12 cellular contexts compared by ENCODE assay signal in the genomic region with DNA sequence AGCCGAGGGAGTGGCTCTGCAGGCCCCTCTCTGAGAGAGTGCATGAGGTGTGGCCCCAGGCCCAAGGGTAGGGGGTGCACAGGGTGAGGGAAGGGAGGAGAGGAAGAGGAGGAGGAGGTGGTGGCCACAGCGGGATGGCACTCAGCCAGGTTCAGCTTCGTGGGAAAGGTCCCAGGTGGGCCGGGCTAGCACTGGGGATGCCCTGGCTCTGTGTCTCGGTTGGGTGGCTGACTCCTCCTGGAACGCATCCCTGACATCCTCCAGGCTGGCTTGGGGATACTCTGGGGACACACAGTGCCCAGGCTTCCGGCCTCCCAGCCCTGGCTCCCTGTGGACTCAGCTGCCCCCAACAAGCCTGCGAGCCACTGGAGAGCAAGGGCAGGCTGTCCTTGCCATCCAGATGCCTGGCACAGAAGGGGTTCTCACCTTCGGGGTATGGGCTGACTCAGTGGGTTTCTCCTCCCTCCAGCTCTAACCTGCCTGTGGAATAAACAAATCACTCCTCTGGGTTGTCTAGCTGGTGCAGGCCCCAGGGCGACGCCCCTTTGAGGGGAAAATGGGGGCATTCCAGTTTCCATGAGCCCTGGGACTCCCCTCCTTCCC. TPM values are rescaled to one million over a fixed set of nuclear protein-coding genes. Genes with fewer than 3 reads are reported as not detected.
A peak's percentile ranks its signal among the peaks of the same experiment; 100 is the strongest.
DNase-seq lines count a peak whose midpoint lies in the region; ATAC-seq, FAIRE-seq and TF ChIP-seq lines count a peak whose summit lies in the region.
"Had no signal": no experiment of that assay in that cellular context is flagged by ENCODE, and none has a peak within 500 bp of the region (broad histone marks: within the 10 kb centered on the region; RNA-seq: fewer than 3 reads in every experiment).

No MANE protein-coding gene starts in this region.

- TF ChIP-seq POLR2A in K562 (conservative IDR thresholded peaks at IDR 0.05) = no peak

- H3K9me1 ChIP-seq in K562 (ENCODE audit: control insufficient read depth, insufficient read depth, low read length) = peaks cover 3% of the 10 kb centered on the region

- peak; percentile 15 for ATAC-seq in CD4-positive, alpha-beta T cell (ENCODE audit: poor library complexity)
- no peak for ATAC-seq in K562

- H3K27me3 ChIP-seq in CD4-positive, alpha-beta T cell (ENCODE audit: control insufficient read depth, insufficient read depth, low read length) = no peaks in the 10 kb centered on the region
- H3K27me3 ChIP-seq in K562 (ENCODE audit: control insufficient read depth in 2 of 2, insufficient read depth in 2 of 2, low read length in 2 of 2) (no peaks in the 10 kb centered on the region; a peak in 1 of 5 replicates), hepatocyte (no peaks in the 10 kb centered on the region)
- H3K27me3 ChIP-seq: pancreas had no signal

- H3K4me3 ChIP-seq in K562 (no peak overlapping the region), skin epidermis (peak overlapping the region in 3 of 7 experiments; percentile 21 to 47 (median 40)), hepatocyte (no peak overlapping the region)
- H3K4me3 ChIP-seq: pancreas had no signal

- DNase-seq in CD4-positive, alpha-beta T cell = peak in 3 of 10 experiments; percentile 19 to 39 (median 32)
- no peak for DNase-seq in T-helper 2 cell treated with Interferon-gamma antibody and Interleukin-4, amounts not matched to agents 5 μg/mL and 100 μg/mL, for 36 hours (ENCODE audit: low spot score)
- DNase-seq in K562 (ENCODE audit: extremely low read depth in 1 of 4, low spot score in 3 of 4) = no peak
- no peak for DNase-seq in Calu3
- no peak for DNase-seq in hepatocyte (ENCODE audit: low spot score)
- no peak for DNase-seq in NCI-H2227 (lab: John Stamatoyannopoulos, UW; ENCODE audit: unreplicated experiment)
- no peak for DNase-seq in urothelium cell line (ENCODE audit: low spot score)
- DNase-seq: NCI-H1417 treated with DMSO at 0.1 percent for 48 hours had no signal

- no peaks in the 10 kb centered on the region for H3K9me3 Mint-ChIP-seq in CD4-positive, alpha-beta T cell
- no peaks in the 10 kb centered on the region for H3K9me3 Mint-ChIP-seq in T-helper 2 cell treated with Interferon-gamma antibody and Interleukin-4, amounts not matched to agents 5 μg/mL and 100 μg/mL, for 36 hours
- no peaks in the 10 kb centered on the region for H3K9me3 Mint-ChIP-seq in Calu3 (ENCODE audit: low read depth, unreplicated experiment)

- peak overlapping the region; percentile 99 for H3K4me3 Mint-ChIP-seq in CD4-positive, alpha-beta T cell
- H3K4me3 Mint-ChIP-seq in T-helper 2 cell treated with Interferon-gamma antibody and Interleukin-4, amounts not matched to agents 5 μg/mL and 100 μg/mL, for 36 hours = peak overlapping the region; percentile 98
- no peak overlapping the region for H3K4me3 Mint-ChIP-seq in Calu3 (ENCODE audit: low read depth, unreplicated experiment)

- peak overlapping the region in 1 of 2 experiments; percentile 78; a peak in 2 of 4 replicates for H3K9ac ChIP-seq in K562 (ENCODE audit: insufficient read depth in 1 of 2, low read depth in 2 of 2, low read length in 2 of 2)

- H3K4me1 Mint-ChIP-seq in CD4-positive, alpha-beta T cell (ENCODE audit: low read depth) = peaks cover 77% of the 10 kb centered on the region
- peaks cover 62% of the 10 kb centered on the region for H3K4me1 Mint-ChIP-seq in T-helper 2 cell treated with Interferon-gamma antibody and Interleukin-4, amounts not matched to agents 5 μg/mL and 100 μg/mL, for 36 hours (ENCODE audit: low read depth)
- no peaks in the 10 kb centered on the region for H3K4me1 Mint-ChIP-seq in Calu3 (ENCODE audit: low read depth, unreplicated experiment)

- no peaks in the 10 kb centered on the region for H3K9me2 ChIP-seq in hepatocyte (replicated peaks; ENCODE audit: insufficient read depth)

- H4K20me1 ChIP-seq in K562 (replicated peaks; ENCODE audit: control insufficient read depth, insufficient read depth, low read length) (0 out of 2 replicates have a peak, but pooled peaks cover 4% of the 10 kb centered on the region), hepatocyte (ENCODE audit: insufficient read depth, poor library complexity, severe bottlenecking) (no peaks in the 10 kb centered on the region)

- H3K27ac Mint-ChIP-seq in CD4-positive, alpha-beta T cell = peak overlapping the region; percentile 98
- peak overlapping the region; percentile 100 for H3K27ac Mint-ChIP-seq in T-helper 2 cell treated with Interferon-gamma antibody and Interleukin-4, amounts not matched to agents 5 μg/mL and 100 μg/mL, for 36 hours
- H3K27ac Mint-ChIP-seq in Calu3 (ENCODE audit: unreplicated experiment) = no peak overlapping the region

- peaks cover 24 to 45% of the 10 kb centered on the region in 2 experiments for H3K4me1 ChIP-seq in K562 (replicated peaks in 1 of 2; ENCODE audit: control insufficient read depth in 2 of 2, insufficient read depth in 2 of 2, low read length in 2 of 2)
- no peaks in the 10 kb centered on the region for H3K4me1 ChIP-seq in hepatocyte (ENCODE audit: insufficient read depth)
- H3K4me1 ChIP-seq: pancreas had no signal

- no peak for TF ChIP-seq EP300 in K562 (IDR thresholded peaks at IDR 0.05; ENCODE audit: low read length)

- no peaks in the 10 kb centered on the region for H3K9me3 ChIP-seq in CD4-positive, alpha-beta T cell (ENCODE audit: control insufficient read depth, low read length)
- H3K9me3 ChIP-seq in K562 (replicated peaks; ENCODE audit: control insufficient read depth, insufficient read depth, low read depth, low read length) (no peaks in the 10 kb centered on the region; the same call in 1 of the 2 replicates), hepatocyte (ENCODE audit: low read depth) (no peaks in the 10 kb centered on the region)
- H3K9me3 ChIP-seq: pancreas had no signal

- BruUV-seq in K562 (replicated peaks; lab: Mats Ljungman, UMichigan) = no TSS peak
- BruUV-seq in Calu3 (replicated peaks; lab: Mats Ljungman, UMichigan) = no TSS peak

- FAIRE-seq in K562 (lab: Jason Lieb, UNC) = no peak
- no peak for FAIRE-seq in urothelium cell line (lab: Jason Lieb, UNC)
- FAIRE-seq: pancreas had no signal

- H3K79me2 ChIP-seq in K562 (ENCODE audit: control insufficient read depth, insufficient read depth, low read length) = no peaks in the 10 kb centered on the region
- H3K79me2 ChIP-seq in hepatocyte = no peaks in the 10 kb centered on the region

- no peak for TF ChIP-seq CTCF in CD4-positive, alpha-beta T cell (IDR thresholded peaks at IDR 0.05)
- no peak for TF ChIP-seq CTCF in K562 (IDR thresholded peaks at IDR 0.05 in 2 of 3, conservative IDR thresholded peaks at IDR 0.05 in 1 of 3; ENCODE audit: insufficient read depth in 2 of 3, low read depth in 1 of 3, low read length in 3 of 3)
- TF ChIP-seq CTCF in Calu3 (IDR thresholded peaks at IDR 0.05; ENCODE audit: unreplicated experiment) = no peak
- no peak for TF ChIP-seq CTCF in hepatocyte (IDR thresholded peaks at IDR 0.05; ENCODE audit: poor library complexity)

- H3K36me3 Mint-ChIP-seq in CD4-positive, alpha-beta T cell (ENCODE audit: low read depth) = peaks cover 45% of the 10 kb centered on the region
- H3K36me3 Mint-ChIP-seq in T-helper 2 cell treated with Interferon-gamma antibody and Interleukin-4, amounts not matched to agents 5 μg/mL and 100 μg/mL, for 36 hours (ENCODE audit: low read depth) = peaks cover 44% of the 10 kb centered on the region
- H3K36me3 Mint-ChIP-seq in Calu3 (ENCODE audit: insufficient read depth, unreplicated experiment) = no peaks in the 10 kb centered on the region
- H3K36me3 Mint-ChIP-seq: CD14-positive monocyte had no signal

- H3K36me3 ChIP-seq in K562 (ENCODE audit: control insufficient read depth, insufficient read depth, low read length) (no peaks in the 10 kb centered on the region), hepatocyte (replicated peaks; ENCODE audit: insufficient read depth, low read depth) (no peaks in the 10 kb centered on the region)
- H3K36me3 ChIP-seq: pancreas had no signal

- WGBS in K562 (ENCODE audit: insufficient coverage, low coverage, missing lambda C conversion rate) = 60% methylated on average over 9 of the region's 11 CpGs
- WGBS in hepatocyte (ENCODE audit: low lambda C conversion rate, missing lambda C conversion rate) = 86% methylated on average over 11 of the region's 11 CpGs

- peak overlapping the region; percentile 88 for H3K27ac ChIP-seq in CD4-positive, alpha-beta T cell (ENCODE audit: low read depth, low read length)
- no peak overlapping the region for H3K27ac ChIP-seq in K562 (ENCODE audit: extremely low read depth, low read depth, low read length)
- peak overlapping the region in 16 of 21 experiments; percentile 10 to 96 (median 74) for H3K27ac ChIP-seq in skin epidermis
- no peak overlapping the region for H3K27ac ChIP-seq in hepatocyte
- H3K27ac ChIP-seq: pancreas had no signal

- intact Hi-C loops in CD4-positive, alpha-beta T cell (cut with DNase I, micrococcal nuclease) = loop anchor here (2.0 to 10.0 kb wide), 4 partner anchors 16 to 1112 kb away; partner anchors contain the start of genes ACTR1B (in 1 of the 2) and TMEM131 (in 1 of the 2)
- intact Hi-C loops in K562 (cut with micrococcal nuclease) (no loop called here), Calu3 (cut with micrococcal nuclease; ENCODE audit: unreplicated experiment) (no loop called here)

- H2AFZ ChIP-seq in K562 (ENCODE audit: low read depth, low read length) (0 out of 2 replicates have a peak overlapping the region, but pooled peaks have one; percentile 8), hepatocyte (no peak overlapping the region)

- H3K4me2 ChIP-seq in K562 (ENCODE audit: insufficient read depth, low read length) (no peak overlapping the region), hepatocyte (no peak overlapping the region)

- H3K27me3 Mint-ChIP-seq in CD4-positive, alpha-beta T cell = no peaks in the 10 kb centered on the region
- no peaks in the 10 kb centered on the region for H3K27me3 Mint-ChIP-seq in T-helper 2 cell treated with Interferon-gamma antibody and Interleukin-4, amounts not matched to agents 5 μg/mL and 100 μg/mL, for 36 hours (ENCODE audit: low read depth)
- peaks cover 64% of the 10 kb centered on the region for H3K27me3 Mint-ChIP-seq in Calu3 (ENCODE audit: unreplicated experiment)

- in situ Hi-C loops in K562 (cut with MboI) = no loop called here

- CTCF ChIA-PET in CD4-positive, alpha-beta T cell (lab: Charles Lee) = interaction anchor here (0.6 to 2.3 kb wide), 7 partner anchors 13 to 122 kb away, joined by 3 to 15 read pairs (median 7); no protein-coding TSS in a partner anchor
- CTCF ChIA-PET in K562 (lab: Yijun Ruan, JAX; ENCODE audit: low intra/inter-chr PET ratio) = no interaction called here
- CTCF ChIA-PET in Calu3 (lab: Charles Lee) = no interaction called here

- TF ChIP-seq RAD21 in K562 (CRISPR knock-in tag; conservative IDR thresholded peaks at IDR 0.05 in 1 of 2, IDR thresholded peaks at IDR 0.05 in 1 of 2) = no peak

- POLR2A ChIA-PET in CD4-positive, alpha-beta T cell (lab: Charles Lee) = interaction anchor here (0.9 to 3.7 kb wide), 12 partner anchors 11 to 752 kb away, joined by 3 to 42 read pairs (median 8); partner anchors contain the start of genes ACTR1B, ANKRD36B and COX5B
- POLR2A ChIA-PET in K562 (lab: Yijun Ruan, JAX) = interaction anchor here (1.0 kb wide), 1 partner anchor 9 kb away, joined by 3 read pairs; no protein-coding TSS in a partner anchor

RNA-seq across cellular contexts. Expression of gene ZAP70, which starts 0.6 kb away (rescaled TPM):
- total RNA-seq in CD4-positive, alpha-beta T cell = 100 to 1,000 TPM; 440 to 470 TPM
- 0.58 and 3.1 TPM in 2 replicates for total RNA-seq in K562 (2011; cell fraction: chromatin; rRNA removed; ENCODE audit: low replicate concordance)
- 1.8 and 2.0 TPM in 2 replicates for total RNA-seq in K562 (2011; cell fraction: nucleolus; rRNA removed)
- total RNA-seq in K562 (2011; cell fraction: nucleoplasm; rRNA removed) = 0.81 and 1.7 TPM in 2 replicates
- 0.41 and 0.49 TPM in 2 replicates for total RNA-seq in K562 (2014; rRNA removed)
- total RNA-seq in K562 (2014; rRNA removed; fragmentation: Illumina TruSeq; extraction: Trizol) = 0.07 TPM in 1 of 2 replicates, not detected in the other
- 0.18 and 0.19 TPM in 2 replicates for total RNA-seq in K562 (2015; rRNA removed; fragmentation: Illumina TruSeq; extraction: Trizol)
- 0.80 and 0.98 TPM in 2 replicates for total RNA-seq in K562 (2021)
- polyA plus RNA-seq in K562 (2011; rRNA removed) = 0.35 and 0.39 TPM in 2 replicates
- 0.18 and 0.63 TPM in 2 replicates for polyA plus RNA-seq in K562 (2011; cell fraction: cytosol; rRNA removed)
- polyA plus RNA-seq in K562 (2011; cell fraction: nucleus; rRNA removed) = 2.9 and 5.1 TPM in 2 replicates
- polyA plus RNA-seq in K562 (2012) = 0.76 and 3.9 TPM in 2 replicates
- polyA plus RNA-seq in K562 (2014; fragmentation: Illumina TruSeq; extraction: Trizol) = 0.21 and 0.22 TPM in 2 replicates
- polyA plus RNA-seq in K562 (2014; fragmentation: Nextera tagmentation; extraction: Ambion mirVana) = under 1 TPM in 1 of 2 experiments, not detected in 1; 0.06 TPM
- polyA plus RNA-seq in K562 (2014; rRNA removed) = 0.20 and 0.76 TPM in 2 replicates
- 0.15 and 0.46 TPM in 2 replicates for polyA minus RNA-seq in K562 (2011; rRNA and poly(A)+ RNA removed)
- polyA minus RNA-seq in K562 (2011; cell fraction: cytosol; rRNA and poly(A)+ RNA removed) = not detected in 2 replicates
- 0.81 TPM in 1 of 2 replicates, not detected in the other for polyA minus RNA-seq in K562 (2011; cell fraction: nucleus; rRNA and poly(A)+ RNA removed)
- total RNA-seq in Calu3 (2022) = not detected in 2 replicates
- total RNA-seq in hepatocyte = 0.80 and 1.4 TPM in 2 replicates
- polyA plus RNA-seq in hepatocyte = 1.5 and 1.6 TPM in 2 replicates
- total RNA-seq: epithelial cell of proximal tubule had no signal

RNA-seq across cellular contexts. Expression of gene C2orf92, which starts 43.3 kb away (rescaled TPM):
- 10 to 100 TPM; 12.4 to 13.4 TPM for total RNA-seq in CD4-positive, alpha-beta T cell
- 36.2 and 42.2 TPM in 2 replicates for total RNA-seq in K562 (2011; cell fraction: chromatin; rRNA removed; ENCODE audit: low replicate concordance)
- total RNA-seq in K562 (2011; cell fraction: nucleolus; rRNA removed) = 17.0 and 25.8 TPM in 2 replicates
- total RNA-seq in K562 (2011; cell fraction: nucleoplasm; rRNA removed) = 19.2 and 23.9 TPM in 2 replicates
- total RNA-seq in K562 (2014; rRNA removed) (2.2 TPM in 2 replicates), K562 (2014; rRNA removed; fragmentation: Illumina TruSeq; extraction: Trizol) (3.6 and 5.0 TPM in 2 replicates), K562 (2015; rRNA removed; fragmentation: Illumina TruSeq; extraction: Trizol) (6.7 and 6.8 TPM in 2 replicates), K562 (2021) (4.0 and 4.5 TPM in 2 replicates), Calu3 (2022) (6.9 and 8.4 TPM in 2 replicates), hepatocyte (2.1 and 5.5 TPM in 2 replicates)
- polyA plus RNA-seq in K562 (2011; rRNA removed) (6.1 and 7.1 TPM in 2 replicates), K562 (2014; fragmentation: Illumina TruSeq; extraction: Trizol) (3.4 and 4.0 TPM in 2 replicates), K562 (2014; fragmentation: Nextera tagmentation; extraction: Ambion mirVana) (1 to 10 TPM in 1 of 2 experiments, under 1 TPM in 1; 0.65 to 1.2 TPM), K562 (2014; rRNA removed) (4.2 and 6.0 TPM in 2 replicates), hepatocyte (4.5 and 7.2 TPM in 2 replicates)
- polyA plus RNA-seq in K562 (2011; cell fraction: cytosol; rRNA removed) = 1.4 and 2.2 TPM in 2 replicates
- polyA plus RNA-seq in K562 (2011; cell fraction: nucleus; rRNA removed) = 22.7 and 23.4 TPM in 2 replicates
- polyA plus RNA-seq in K562 (2012) = 5.3 and 10.9 TPM in 2 replicates
- polyA minus RNA-seq in K562 (2011; rRNA and poly(A)+ RNA removed) = 11.2 and 14.2 TPM in 2 replicates
- polyA minus RNA-seq in K562 (2011; cell fraction: cytosol; rRNA and poly(A)+ RNA removed) = 1.4 and 2.4 TPM in 2 replicates
- polyA minus RNA-seq in K562 (2011; cell fraction: nucleus; rRNA and poly(A)+ RNA removed) = 9.6 and 20.2 TPM in 2 replicates
- polyA plus RNA-seq: CD14-positive monocyte had no signal

RNA-seq across cellular contexts. Expression of gene ACTR1B, which starts 49.0 kb away (rescaled TPM):
- 10 to 100 TPM; 89.5 to 92.8 TPM for total RNA-seq in CD4-positive, alpha-beta T cell
- 58.6 and 187 TPM in 2 replicates for total RNA-seq in K562 (2011; cell fraction: chromatin; rRNA removed; ENCODE audit: low replicate concordance)
- 122 and 125 TPM in 2 replicates for total RNA-seq in K562 (2011; cell fraction: nucleolus; rRNA removed)
- 80.8 and 84.3 TPM in 2 replicates for total RNA-seq in K562 (2011; cell fraction: nucleoplasm; rRNA removed)
- total RNA-seq in K562 (2014; rRNA removed) (22.1 and 27.9 TPM in 2 replicates), K562 (2014; rRNA removed; fragmentation: Illumina TruSeq; extraction: Trizol) (12.0 and 16.2 TPM in 2 replicates), K562 (2015; rRNA removed; fragmentation: Illumina TruSeq; extraction: Trizol) (26.4 and 26.7 TPM in 2 replicates), K562 (2021) (41.0 and 43.0 TPM in 2 replicates), Calu3 (2022) (48.7 and 49.1 TPM in 2 replicates), hepatocyte (56.3 and 57.9 TPM in 2 replicates)
- polyA plus RNA-seq in K562 (2011; rRNA removed) (40.9 and 47.4 TPM in 2 replicates), K562 (2014; fragmentation: Illumina TruSeq; extraction: Trizol) (22.5 and 29.2 TPM in 2 replicates), K562 (2014; fragmentation: Nextera tagmentation; extraction: Ambion mirVana) (1 to 10 TPM in 1 of 2 experiments, under 1 TPM in 1; 0.49 to 2.3 TPM), K562 (2014; rRNA removed) (42.3 and 46.1 TPM in 2 replicates), hepatocyte (15.2 and 18.1 TPM in 2 replicates)
- 50.7 and 71.9 TPM in 2 replicates for polyA plus RNA-seq in K562 (2011; cell fraction: cytosol; rRNA removed)
- 306 and 320 TPM in 2 replicates for polyA plus RNA-seq in K562 (2011; cell fraction: nucleus; rRNA removed)
- 37.9 and 120 TPM in 2 replicates for polyA plus RNA-seq in K562 (2012)
- polyA minus RNA-seq in K562 (2011; rRNA and poly(A)+ RNA removed) = 16.2 and 25.4 TPM in 2 replicates
- 19.1 and 23.3 TPM in 2 replicates for polyA minus RNA-seq in K562 (2011; cell fraction: cytosol; rRNA and poly(A)+ RNA removed)
- 68.1 and 83.7 TPM in 2 replicates for polyA minus RNA-seq in K562 (2011; cell fraction: nucleus; rRNA and poly(A)+ RNA removed)

Comparison
In these comparisons a context has a peak if more than half of its experiments do, and no peak if none do; other contexts are left out.
1. H3K27ac ChIP-seq: peak in CD4-positive, alpha-beta T cell (single experiment) and skin epidermis (16 of 21); none in K562 (single experiment) and hepatocyte (single experiment).
2. RNA of gene ZAP70, which starts 0.6 kb away (total RNA-seq): 440 to 470 TPM in CD4-positive, alpha-beta T cell; 0.80 to 1.4 TPM in hepatocyte, 0.07 to 3.1 TPM in K562 and not detected in Calu3; every median in the first group is over 100 times any median in the second.
3. intact Hi-C loops: an anchor here in CD4-positive, alpha-beta T cell (2.0 to 10.0 kb wide); none called in K562 and Calu3.